16 cellular contexts compared by ENCODE assay signal in the genomic region with DNA sequence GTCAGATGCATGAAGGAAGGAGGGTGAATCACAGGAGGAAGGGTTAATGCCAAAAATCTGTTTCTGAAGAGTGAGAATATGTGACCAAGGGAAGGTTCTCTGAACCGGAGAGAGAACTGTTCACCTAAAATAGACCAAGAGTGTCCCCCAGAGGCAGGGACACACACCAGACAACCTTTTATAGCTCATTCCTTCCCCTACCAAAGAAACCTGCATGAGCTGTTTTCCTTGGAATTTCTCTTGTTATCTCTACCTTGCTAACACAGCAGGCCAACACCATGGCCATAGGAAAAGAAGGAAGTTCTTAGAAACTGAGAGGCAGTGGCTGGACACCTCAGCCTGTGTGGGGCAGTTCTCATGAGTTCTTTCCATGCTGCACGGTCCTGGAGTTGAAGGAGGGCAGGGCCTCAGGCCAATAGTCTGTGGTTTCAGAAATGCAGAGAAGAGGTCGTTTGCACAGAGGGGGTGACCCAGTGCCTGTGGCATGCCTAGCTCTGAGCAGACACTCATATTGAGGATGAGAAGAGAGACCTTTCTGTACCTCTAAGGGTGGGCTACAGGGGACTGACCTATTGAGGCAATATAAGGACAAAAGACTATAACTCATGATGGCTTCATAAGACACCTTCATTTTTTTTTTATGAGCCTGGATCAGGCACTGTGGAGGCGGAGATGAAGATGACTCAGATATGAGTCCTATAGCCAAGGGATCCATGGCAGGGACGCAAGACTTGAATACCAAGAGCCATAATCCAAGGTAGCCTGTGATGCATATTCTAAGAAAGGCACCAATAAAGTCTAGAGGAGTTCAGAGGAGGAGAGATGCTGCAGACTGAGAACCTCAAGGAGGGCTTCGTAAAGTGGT. TPM values are rescaled to one million over a fixed set of nuclear protein-coding genes. Genes with fewer than 3 reads are reported as not detected.
DNase-seq lines count a peak whose midpoint lies in the region; ATAC-seq, FAIRE-seq and TF ChIP-seq lines count a peak whose summit lies in the region.
"Had no signal": no experiment of that assay in that cellular context is flagged by ENCODE, and none has a peak within 500 bp of the region (broad histone marks: within the 10 kb centered on the region; RNA-seq: fewer than 3 reads in every experiment).

No MANE protein-coding gene starts in this region.

- BruUV-seq in MCF 10A (replicated peaks; lab: Mats Ljungman, UMichigan): no TSS peak

- TF ChIP-seq POLR2A in breast epithelium (IDR thresholded peaks at IDR 0.05): no peak
- no peak for TF ChIP-seq POLR2A in ovary (IDR thresholded peaks at IDR 0.05)

- POLR2A ChIA-PET in MCF 10A (lab: Yijun Ruan, JAX): interaction anchor here (0.7 to 1.4 kb wide), 2 partner anchors 11 to 76 kb away, joined by 3 read pairs; a partner anchor contains a TSS
- POLR2A ChIA-PET in activated CD4-positive, alpha-beta T cell treated with anti-CD3 and anti-CD28 coated beads, Interleukin-2, amount 10 ng/mL, durations not matched to agents 7 days and 5 days (lab: Charles Lee): no interaction called here

- peak overlapping the region; percentile 44 for H3K4me2 ChIP-seq in skeletal muscle satellite cell (ENCODE audit: low read length)

- H3K27me3 Mint-ChIP-seq in MCF 10A (ENCODE audit: insufficient read depth, unreplicated experiment): no peaks in the 10 kb centered on the region
- peaks cover 26% of the 10 kb centered on the region for H3K27me3 Mint-ChIP-seq in activated CD4-positive, alpha-beta T cell treated with anti-CD3 and anti-CD28 coated beads, Interleukin-2, amount 10 ng/mL, durations not matched to agents 7 days and 5 days

- H3K4me3 ChIP-seq in breast epithelium (no peak overlapping the region), skeletal muscle satellite cell (ENCODE audit: low read length) (peak overlapping the region; percentile 16), ovary (no peak overlapping the region)

- H3K9me3 Mint-ChIP-seq in MCF 10A (ENCODE audit: unreplicated experiment): no peaks in the 10 kb centered on the region
- H3K9me3 Mint-ChIP-seq in activated CD4-positive, alpha-beta T cell treated with anti-CD3 and anti-CD28 coated beads, Interleukin-2, amount 10 ng/mL, durations not matched to agents 7 days and 5 days: no peaks in the 10 kb centered on the region
- H3K9me3 Mint-ChIP-seq: stimulated activated effector memory CD8-positive, alpha-beta T cell treated with anti-CD3 and anti-CD28 coated beads, Interleukin-12 subunit alpha, Interleukin-12 subunit beta, amount 100 ng/mL, for 72 hours had no signal

- no peak overlapping the region for H3K4me3 Mint-ChIP-seq in MCF 10A (ENCODE audit: unreplicated experiment)
- H3K4me3 Mint-ChIP-seq in activated CD4-positive, alpha-beta T cell treated with anti-CD3 and anti-CD28 coated beads, Interleukin-2, amount 10 ng/mL, durations not matched to agents 7 days and 5 days: no peak overlapping the region
- H3K4me3 Mint-ChIP-seq: activated CD8-positive, alpha-beta T cell treated with anti-CD3 and anti-CD28 coated beads, Interleukin-2, amount 10 ng/mL, durations not matched to agents 7 days and 5 days; activated naive CD8-positive, alpha-beta T cell treated with anti-CD3 and anti-CD28 coated beads, Interleukin-2, amount 50 U/mL, for 24 hours; nephron; stimulated activated effector memory CD8-positive, alpha-beta T cell treated with anti-CD3 and anti-CD28 coated beads, Interleukin-12 subunit alpha, Interleukin-12 subunit beta, amount 100 ng/mL, for 72 hours had no signal

- H3K4me1 ChIP-seq in breast epithelium (no peaks in the 10 kb centered on the region), skeletal muscle satellite cell (ENCODE audit: control insufficient read depth, insufficient read depth, low read length) (peaks cover 14% of the 10 kb centered on the region), ovary (ENCODE audit: insufficient read depth) (no peaks in the 10 kb centered on the region)

- H3K36me3 ChIP-seq in breast epithelium (no peaks in the 10 kb centered on the region), skeletal muscle satellite cell (ENCODE audit: insufficient read depth, low read length) (no peaks in the 10 kb centered on the region), ovary (no peaks in the 10 kb centered on the region)

- H3K9me3 ChIP-seq in breast epithelium (no peaks in the 10 kb centered on the region), skeletal muscle satellite cell (replicated peaks; ENCODE audit: low read length) (no peaks in the 10 kb centered on the region), ovary (no peaks in the 10 kb centered on the region)

- H3K4me1 Mint-ChIP-seq in MCF 10A (ENCODE audit: insufficient read depth, unreplicated experiment): peaks cover 10% of the 10 kb centered on the region
- no peaks in the 10 kb centered on the region for H3K4me1 Mint-ChIP-seq in activated CD4-positive, alpha-beta T cell treated with anti-CD3 and anti-CD28 coated beads, Interleukin-2, amount 10 ng/mL, durations not matched to agents 7 days and 5 days
- H3K4me1 Mint-ChIP-seq: activated naive CD8-positive, alpha-beta T cell treated with anti-CD3 and anti-CD28 coated beads, Interleukin-2, amount 50 U/mL, for 24 hours; nephron; stimulated activated effector memory CD8-positive, alpha-beta T cell treated with anti-CD3 and anti-CD28 coated beads, Interleukin-12 subunit alpha, Interleukin-12 subunit beta, amount 100 ng/mL, for 72 hours had no signal

- H3K9ac ChIP-seq in skeletal muscle satellite cell (ENCODE audit: low read depth, low read length): no peak overlapping the region

- H3K27ac ChIP-seq in breast epithelium (no peak overlapping the region), ovary (no peak overlapping the region)

- intact Hi-C loops in MCF 10A (cut with micrococcal nuclease): no loop called here
- intact Hi-C loops in breast epithelium (cut with DNase I; ENCODE audit: low total_unique reads): no loop called here
- intact Hi-C loops in ovary (cut with DNase I): loop anchor here in 2 of 4 donors (10.0 kb wide), 1 partner anchor 255 kb away; no protein-coding TSS in a partner anchor

- TF ChIP-seq EP300 in ovary (IDR thresholded peaks at IDR 0.05): no peak

- DNase-seq in MCF 10A (ENCODE audit: unreplicated experiment) (peak; percentile 78), breast epithelium (ENCODE audit: low spot score in 2 of 2) (no peak), RKO (ENCODE audit: low spot score) (peak; percentile 61), urothelium cell line (ENCODE audit: low spot score) (no peak), ovary (no peak)
- no peak for DNase-seq in activated CD4-positive, alpha-beta T cell treated with anti-CD3 and anti-CD28 coated beads, Interleukin-2, amount 10 ng/mL, durations not matched to agents 7 days and 5 days
- DNase-seq: activated naive CD8-positive, alpha-beta T cell treated with anti-CD3 and anti-CD28 coated beads, Interleukin-2, amount 50 U/mL, for 24 hours; AML-193; GOT3; MV-4-11 had no signal

- CTCF ChIA-PET in MCF 10A (lab: Yijun Ruan, JAX): interaction anchor here (0.5 to 1.5 kb wide), 14 partner anchors 12 to 1087 kb away, joined by 3 to 7 read pairs (median 3); no protein-coding TSS in a partner anchor
- CTCF ChIA-PET in activated CD4-positive, alpha-beta T cell treated with anti-CD3 and anti-CD28 coated beads, Interleukin-2, amount 10 ng/mL, durations not matched to agents 7 days and 5 days (lab: Charles Lee): no interaction called here

- no peak for FAIRE-seq in urothelium cell line (lab: Jason Lieb, UNC)
- FAIRE-seq: endometrium had no signal

- WGBS in ovary, 3 donors: 58 to 63% (median 61%) methylated on average over 6 of the region's 6 CpGs

- H3K36me3 Mint-ChIP-seq in MCF 10A (ENCODE audit: insufficient read depth, unreplicated experiment): no peaks in the 10 kb centered on the region
- no peaks in the 10 kb centered on the region for H3K36me3 Mint-ChIP-seq in activated CD4-positive, alpha-beta T cell treated with anti-CD3 and anti-CD28 coated beads, Interleukin-2, amount 10 ng/mL, durations not matched to agents 7 days and 5 days (ENCODE audit: low read depth)
- H3K36me3 Mint-ChIP-seq: stimulated activated effector memory CD8-positive, alpha-beta T cell treated with anti-CD3 and anti-CD28 coated beads, Interleukin-12 subunit alpha, Interleukin-12 subunit beta, amount 100 ng/mL, for 72 hours had no signal

- no peak overlapping the region for H3K27ac Mint-ChIP-seq in MCF 10A (ENCODE audit: low read depth, unreplicated experiment)
- H3K27ac Mint-ChIP-seq in activated CD4-positive, alpha-beta T cell treated with anti-CD3 and anti-CD28 coated beads, Interleukin-2, amount 10 ng/mL, durations not matched to agents 7 days and 5 days: no peak overlapping the region
- H3K27ac Mint-ChIP-seq: activated CD8-positive, alpha-beta T cell treated with anti-CD3 and anti-CD28 coated beads, Interleukin-2, amount 10 ng/mL, durations not matched to agents 7 days and 5 days; activated naive CD8-positive, alpha-beta T cell treated with anti-CD3 and anti-CD28 coated beads, Interleukin-2, amount 50 U/mL, for 24 hours; nephron; stimulated activated effector memory CD8-positive, alpha-beta T cell treated with anti-CD3 and anti-CD28 coated beads, Interleukin-12 subunit alpha, Interleukin-12 subunit beta, amount 100 ng/mL, for 72 hours had no signal

- no peak for TF ChIP-seq CTCF in MCF 10A (IDR thresholded peaks at IDR 0.05; ENCODE audit: unreplicated experiment)
- TF ChIP-seq CTCF in breast epithelium (IDR thresholded peaks at IDR 0.05): no peak
- no peak for TF ChIP-seq CTCF in ovary (IDR thresholded peaks at IDR 0.05)

- ATAC-seq in esophagus mucosa: peak; percentile 80
- ATAC-seq: activated CD8-positive, alpha-beta T cell treated with anti-CD3 and anti-CD28 coated beads, Interleukin-2, amount 10 ng/mL, durations not matched to agents 7 days and 5 days; stimulated activated effector memory CD8-positive, alpha-beta T cell treated with anti-CD3 and anti-CD28 coated beads, Interleukin-12 subunit alpha, Interleukin-12 subunit beta, amount 100 ng/mL, for 72 hours had no signal

- H3K27me3 ChIP-seq in breast epithelium: no peaks in the 10 kb centered on the region
- H3K27me3 ChIP-seq in skeletal muscle satellite cell (ENCODE audit: control insufficient read depth, insufficient read depth, low read length): peaks cover 6% of the 10 kb centered on the region
- H3K27me3 ChIP-seq in ovary: no peaks in the 10 kb centered on the region

RNA-seq across cellular contexts. Expression of a gene that starts 39.4 kb away (rescaled TPM):
- 0.05 and 0.26 TPM in 2 replicates for total RNA-seq in MCF 10A (2022)
- total RNA-seq in breast epithelium: 1 to 10 TPM in 1 of 3 donors, under 1 TPM in 2; 0.33 to 1.3 (median 0.59) TPM
- 0.12 TPM for total RNA-seq in esophagus mucosa
- total RNA-seq in skeletal muscle satellite cell (2012; rRNA removed): under 0.01 and 0.25 TPM in 2 replicates
- total RNA-seq in activated CD4-positive, alpha-beta T cell treated with anti-CD3 and anti-CD28 coated beads, Interleukin-2, amount 10 ng/mL, durations not matched to agents 7 days and 5 days: not detected
- total RNA-seq in ovary: 1 to 10 TPM in 1 of 7 donors, under 1 TPM in 4, not detected in 2; 0.05 to 1.6 (median 0.23) TPM
- polyA plus RNA-seq in ovary: under 1 TPM; 0.51 to 0.95 TPM
- total RNA-seq: activated CD8-positive, alpha-beta T cell treated with anti-CD3 and anti-CD28 coated beads, Interleukin-2, amount 10 ng/mL, durations not matched to agents 7 days and 5 days had no signal

RNA-seq across cellular contexts. Expression of a gene that starts 53.3 kb away (rescaled TPM):
- total RNA-seq in MCF 10A (2022): 0.30 and 0.32 TPM in 2 replicates
- total RNA-seq in breast epithelium: 10 to 100 TPM in 2 of 3 donors, under 1 TPM in 1; 0.96 to 22.5 (median 12.1) TPM
- 608 TPM for total RNA-seq in esophagus mucosa
- total RNA-seq in skeletal muscle satellite cell (2012; rRNA removed): 0.44 and 1.8 TPM in 2 replicates
- total RNA-seq in activated CD4-positive, alpha-beta T cell treated with anti-CD3 and anti-CD28 coated beads, Interleukin-2, amount 10 ng/mL, durations not matched to agents 7 days and 5 days: not detected
- under 1 TPM in 5 of 7 donors, not detected in 2; 0.07 to 0.48 (median 0.18) TPM for total RNA-seq in ovary
- under 1 TPM; 0.05 to 0.18 TPM for polyA plus RNA-seq in ovary
- total RNA-seq: activated CD8-positive, alpha-beta T cell treated with anti-CD3 and anti-CD28 coated beads, Interleukin-2, amount 10 ng/mL, durations not matched to agents 7 days and 5 days had no signal

Comparison
In these comparisons a context has a peak if more than half of its experiments do, and no peak if none do; other contexts are left out.
1. DNase-seq: peak in MCF 10A (single experiment) and RKO (single experiment); none in breast epithelium (0 of 2), urothelium cell line (single experiment), activated CD4-positive, alpha-beta T cell treated with anti-CD3 and anti-CD28 coated beads, Interleukin-2, amount 10 ng/mL, durations not matched to agents 7 days and 5 days (single experiment) and ovary (0 of 5).
2. RNA of a gene that starts 53.3 kb away (total RNA-seq): 608 TPM in esophagus mucosa (single experiment); 0.96 to 22.5 TPM in breast epithelium, 0.30 to 0.32 TPM in MCF 10A, 0.07 to 0.48 TPM in ovary and not detected in activated CD4-positive, alpha-beta T cell treated with anti-CD3 and anti-CD28 coated beads, Interleukin-2, amount 10 ng/mL, durations not matched to agents 7 days and 5 days; every median in the first group is over 10 times any median in the second.